13 cellular contexts compared by ENCODE assay signal in genomic region chr12:96274331-96274730, GRCh38.
DNase-seq lines count a peak whose midpoint lies in the region; ATAC-seq and TF ChIP-seq lines count a peak whose summit lies in the region.
"Had no signal": no experiment of that assay in that cellular context is flagged by ENCODE, and none has a peak within 500 bp of the region (broad histone marks: within the 10 kb centered on the region; RNA-seq: fewer than 3 reads in every experiment).

No MANE protein-coding gene starts in this region.

- H3K4me1 ChIP-seq in tibial nerve, result no peaks in the 10 kb centered on the region
- no peaks in the 10 kb centered on the region for H3K4me1 ChIP-seq in trophoblast cell (ENCODE audit: control insufficient read depth in 1 of 2, insufficient read depth in 2 of 2, low read length in 2 of 2)
- H3K4me1 ChIP-seq: right lobe of liver had no signal

- no peak overlapping the region for H3K4me2 ChIP-seq in trophoblast cell (ENCODE audit: low read length)

- H3K4me3 ChIP-seq in tibial nerve (no peak overlapping the region), trophoblast cell (ENCODE audit: low read depth, low read length) (no peak overlapping the region), MG63 (no peak overlapping the region)
- H3K4me3 ChIP-seq: lung, right lobe of liver had no signal

- H4K91ac ChIP-seq in trophoblast cell (ENCODE audit: low read depth, low read length), result no peak overlapping the region

- no peaks in the 10 kb centered on the region for H3K9me3 ChIP-seq in tibial nerve
- no peaks in the 10 kb centered on the region for H3K9me3 ChIP-seq in trophoblast cell (ENCODE audit: insufficient read depth, low read depth, low read length)
- H3K9me3 ChIP-seq in MG63, result no peaks in the 10 kb centered on the region
- H3K9me3 ChIP-seq: right lobe of liver had no signal

- no peak overlapping the region for H2AFZ ChIP-seq in trophoblast cell (ENCODE audit: insufficient read depth, low read length, poor library complexity)

- H2BK120ac ChIP-seq in trophoblast cell (ENCODE audit: insufficient read depth, low read length, poor library complexity), result no peak overlapping the region

- no peak overlapping the region for H2AK5ac ChIP-seq in trophoblast cell (ENCODE audit: low read length)

- H3K27me3 Mint-ChIP-seq in activated T-cell treated with anti-CD3 and anti-CD28 coated beads, Interleukin-2, amount 50 U/mL, for 72 hours (ENCODE audit: low read depth), result no peaks in the 10 kb centered on the region

- H3K27ac ChIP-seq in epithelial cell of prostate, result peak overlapping the region; percentile 78
- H3K27ac ChIP-seq in tibial nerve, result no peak overlapping the region
- no peak overlapping the region for H3K27ac ChIP-seq in trophoblast cell (ENCODE audit: low read depth, low read length)
- H3K27ac ChIP-seq: right lobe of liver had no signal

- H3K36me3 ChIP-seq in tibial nerve, result peaks cover 0 to 53% (median 0%) of the 10 kb centered on the region in 3 donors
- peaks cover 7 to 10% of the 10 kb centered on the region in 2 experiments for H3K36me3 ChIP-seq in trophoblast cell (ENCODE audit: control insufficient read depth in 1 of 2, insufficient read depth in 2 of 2, low read length in 2 of 2)
- H3K36me3 ChIP-seq in MG63, result peaks cover 52% of the 10 kb centered on the region

- H3K9me3 Mint-ChIP-seq in activated T-cell treated with anti-CD3 and anti-CD28 coated beads, Interleukin-2, amount 50 U/mL, for 72 hours, result no peaks in the 10 kb centered on the region

- H4K12ac ChIP-seq in trophoblast cell (ENCODE audit: low read depth, low read length), result no peak overlapping the region

- peak overlapping the region; percentile 17 for H3K27ac Mint-ChIP-seq in activated T-cell treated with anti-CD3 and anti-CD28 coated beads, Interleukin-2, amount 50 U/mL, for 72 hours

- H3K14ac ChIP-seq in trophoblast cell (ENCODE audit: low read length), result no peak overlapping the region

- no peak for TF ChIP-seq EP300 in tibial nerve (IDR thresholded peaks at IDR 0.05)

- no peak for TF ChIP-seq POLR2A in tibial nerve (IDR thresholded peaks at IDR 0.05)

- H3K4ac ChIP-seq in trophoblast cell (ENCODE audit: low read depth, low read length), result no peak overlapping the region

- H3K27me3 ChIP-seq in tibial nerve (no peaks in the 10 kb centered on the region), trophoblast cell (ENCODE audit: insufficient read depth, low read length) (no peaks in the 10 kb centered on the region), MG63 (no peaks in the 10 kb centered on the region)
- H3K27me3 ChIP-seq: right lobe of liver had no signal

- peaks cover 27% of the 10 kb centered on the region for H3K4me1 Mint-ChIP-seq in activated T-cell treated with anti-CD3 and anti-CD28 coated beads, Interleukin-2, amount 50 U/mL, for 72 hours (ENCODE audit: low read depth)

- no peak for DNase-seq in activated T-cell treated with anti-CD3 and anti-CD28 coated beads, Interleukin-2, amount 50 U/mL, for 72 hours
- DNase-seq in activated T-cell treated with anti-CD3 and anti-CD28 coated beads, Interleukin-2, amount 50 U/mL, for 1 hour, result no peak
- DNase-seq in epithelial cell of prostate (ENCODE audit: low read depth, low spot score) (no peak), tibial nerve (ENCODE audit: low spot score in 2 of 2) (no peak), trophoblast cell (no peak), MG63 (no peak)
- DNase-seq in stimulated activated naive CD8-positive, alpha-beta T cell treated with anti-CD3 and anti-CD28 coated beads, Interleukin-15, Interleukin-2, amounts not matched to agents 100 U/mL and 50 U/mL, for 24 hours, result no peak
- DNase-seq: activated CD4-positive, alpha-beta T cell treated with anti-CD3 and anti-CD28 coated beads, Interleukin-2, amount 50 U/mL, for 1 hour; GF-D8; NCI-H446; right lobe of liver had no signal

- peak; percentile 64 to 72 for ATAC-seq in activated T-cell treated with anti-CD3 and anti-CD28 coated beads, Interleukin-2, amount 50 U/mL, for 72 hours (replicated peaks in 1 of 2)
- peak; percentile 55 for ATAC-seq in HG03571 (IDR thresholded peaks at IDR 0.05; ENCODE audit: unreplicated experiment)
- ATAC-seq in stimulated activated naive CD8-positive, alpha-beta T cell treated with anti-CD3 and anti-CD28 coated beads, Interleukin-15, Interleukin-2, amounts not matched to agents 100 U/mL and 50 U/mL, for 24 hours, result peak; percentile 32
- ATAC-seq: right lobe of liver had no signal

- H3K4me3 Mint-ChIP-seq in activated T-cell treated with anti-CD3 and anti-CD28 coated beads, Interleukin-2, amount 50 U/mL, for 72 hours, result no peak overlapping the region

- no peak overlapping the region for H3K18ac ChIP-seq in trophoblast cell (ENCODE audit: low read length)

- peaks cover 6 to 11% of the 10 kb centered on the region in 2 donors for H3K36me3 Mint-ChIP-seq in activated T-cell treated with anti-CD3 and anti-CD28 coated beads, Interleukin-2, amount 50 U/mL, for 72 hours (ENCODE audit: insufficient read depth in 2 of 2)

- H2BK5ac ChIP-seq in trophoblast cell (ENCODE audit: low read depth, low read length, poor library complexity), result no peak overlapping the region

- H3K79me2 ChIP-seq in trophoblast cell (ENCODE audit: control insufficient read depth, insufficient read depth, low read length, poor library complexity), result no peaks in the 10 kb centered on the region

- no peak overlapping the region for H3K9ac ChIP-seq in trophoblast cell (ENCODE audit: low read length)

- H4K8ac ChIP-seq in trophoblast cell (ENCODE audit: low read depth, low read length), result no peak overlapping the region

- H3K79me1 ChIP-seq in trophoblast cell (ENCODE audit: low read length), result no peaks in the 10 kb centered on the region

- H2BK12ac ChIP-seq in trophoblast cell (ENCODE audit: low read length), result no peak overlapping the region

- H3K23ac ChIP-seq in trophoblast cell (ENCODE audit: low read length), result no peak overlapping the region

- TF ChIP-seq CTCF in tibial nerve (IDR thresholded peaks at IDR 0.05), result no peak
